ENCODE assay signal across 1 cellular context in genomic region chr6:154430494-154430919, GRCh38.
TF ChIP-seq lines count a peak whose summit lies in the region.

No MANE protein-coding gene starts in this region.

TF ChIP-seq in HepG2, 621 proteins besides CTCF, POLR2A, EP300 and RAD21 (continued from another document and continues in another):
- TF ChIP-seq CAMTA2 (CRISPR knock-in tag; IDR thresholded peaks at IDR 0.05; ENCODE audit: borderline replicate concordance) (no peak), NPAS2 (CRISPR knock-in tag; IDR thresholded peaks at IDR 0.05; ENCODE audit: borderline replicate concordance) (no peak), YY1 (IDR thresholded peaks at IDR 0.05; ENCODE audit: insufficient read depth, insufficient replicate concordance, low read depth, low read length) (peak; percentile 11), ARID3A (IDR thresholded peaks at IDR 0.05; ENCODE audit: low read depth, low read length) (peak; percentile 76), MEIS2 (CRISPR knock-in tag; IDR thresholded peaks at IDR 0.05) (no peak), ZFYVE20 (CRISPR knock-in tag; IDR thresholded peaks at IDR 0.05; ENCODE audit: borderline replicate concordance, low read depth) (no peak), ZBTB42 (CRISPR knock-in tag; IDR thresholded peaks at IDR 0.05) (no peak), ZNF317 (CRISPR knock-in tag; IDR thresholded peaks at IDR 0.05) (no peak), ZBTB25 (CRISPR knock-in tag; IDR thresholded peaks at IDR 0.05) (no peak; the same call in 1 of the 2 replicates), ZNF160 (CRISPR knock-in tag; IDR thresholded peaks at IDR 0.05) (no peak), SAP130 (CRISPR knock-in tag; IDR thresholded peaks at IDR 0.05; ENCODE audit: low read depth) (peak; percentile 61), ZNF138 (CRISPR knock-in tag; IDR thresholded peaks at IDR 0.05; ENCODE audit: low read depth) (no peak), FOXK2 (IDR thresholded peaks at IDR 0.05) (no peak), THAP7 (CRISPR knock-in tag; IDR thresholded peaks at IDR 0.05) (no peak), ZNF234 (CRISPR knock-in tag; conservative IDR thresholded peaks at IDR 0.05) (no peak), NAIF1 (CRISPR knock-in tag; IDR thresholded peaks at IDR 0.05; ENCODE audit: borderline replicate concordance) (no peak), HDAC2 (CRISPR knock-in tag; IDR thresholded peaks at IDR 0.05) (peak; percentile 52; the same call in 1 of the 2 replicates), ZNF333 (CRISPR knock-in tag; IDR thresholded peaks at IDR 0.05; ENCODE audit: borderline replicate concordance) (no peak), ZNF329 (CRISPR knock-in tag; IDR thresholded peaks at IDR 0.05; ENCODE audit: low read depth) (no peak), ATF7-NPFF (CRISPR knock-in tag; IDR thresholded peaks at IDR 0.05; ENCODE audit: low read depth) (no peak), DNMT1 (CRISPR knock-in tag; IDR thresholded peaks at IDR 0.05) (no peak), AKNA (CRISPR knock-in tag; IDR thresholded peaks at IDR 0.05; ENCODE audit: borderline replicate concordance) (no peak), IRF1 (CRISPR knock-in tag; IDR thresholded peaks at IDR 0.05; ENCODE audit: low read depth) (no peak), ATRX (CRISPR knock-in tag; IDR thresholded peaks at IDR 0.05; ENCODE audit: borderline replicate concordance) (no peak), ZNF441 (CRISPR knock-in tag; IDR thresholded peaks at IDR 0.05; ENCODE audit: borderline replicate concordance) (no peak), ZNF879 (CRISPR knock-in tag; IDR thresholded peaks at IDR 0.05) (no peak), ZNF768 (CRISPR knock-in tag; IDR thresholded peaks at IDR 0.05) (no peak), SKIL (CRISPR knock-in tag; IDR thresholded peaks at IDR 0.05; ENCODE audit: borderline replicate concordance) (no peak), SUZ12 (IDR thresholded peaks at IDR 0.05; ENCODE audit: low read depth, low read length) (no peak), TCF12 (IDR thresholded peaks at IDR 0.05) (no peak), TCF12 (CRISPR knock-in tag; IDR thresholded peaks at IDR 0.05) (no peak), KLF11 (CRISPR knock-in tag; IDR thresholded peaks at IDR 0.05) (no peak)
- TF ChIP-seq, protein P1, sequence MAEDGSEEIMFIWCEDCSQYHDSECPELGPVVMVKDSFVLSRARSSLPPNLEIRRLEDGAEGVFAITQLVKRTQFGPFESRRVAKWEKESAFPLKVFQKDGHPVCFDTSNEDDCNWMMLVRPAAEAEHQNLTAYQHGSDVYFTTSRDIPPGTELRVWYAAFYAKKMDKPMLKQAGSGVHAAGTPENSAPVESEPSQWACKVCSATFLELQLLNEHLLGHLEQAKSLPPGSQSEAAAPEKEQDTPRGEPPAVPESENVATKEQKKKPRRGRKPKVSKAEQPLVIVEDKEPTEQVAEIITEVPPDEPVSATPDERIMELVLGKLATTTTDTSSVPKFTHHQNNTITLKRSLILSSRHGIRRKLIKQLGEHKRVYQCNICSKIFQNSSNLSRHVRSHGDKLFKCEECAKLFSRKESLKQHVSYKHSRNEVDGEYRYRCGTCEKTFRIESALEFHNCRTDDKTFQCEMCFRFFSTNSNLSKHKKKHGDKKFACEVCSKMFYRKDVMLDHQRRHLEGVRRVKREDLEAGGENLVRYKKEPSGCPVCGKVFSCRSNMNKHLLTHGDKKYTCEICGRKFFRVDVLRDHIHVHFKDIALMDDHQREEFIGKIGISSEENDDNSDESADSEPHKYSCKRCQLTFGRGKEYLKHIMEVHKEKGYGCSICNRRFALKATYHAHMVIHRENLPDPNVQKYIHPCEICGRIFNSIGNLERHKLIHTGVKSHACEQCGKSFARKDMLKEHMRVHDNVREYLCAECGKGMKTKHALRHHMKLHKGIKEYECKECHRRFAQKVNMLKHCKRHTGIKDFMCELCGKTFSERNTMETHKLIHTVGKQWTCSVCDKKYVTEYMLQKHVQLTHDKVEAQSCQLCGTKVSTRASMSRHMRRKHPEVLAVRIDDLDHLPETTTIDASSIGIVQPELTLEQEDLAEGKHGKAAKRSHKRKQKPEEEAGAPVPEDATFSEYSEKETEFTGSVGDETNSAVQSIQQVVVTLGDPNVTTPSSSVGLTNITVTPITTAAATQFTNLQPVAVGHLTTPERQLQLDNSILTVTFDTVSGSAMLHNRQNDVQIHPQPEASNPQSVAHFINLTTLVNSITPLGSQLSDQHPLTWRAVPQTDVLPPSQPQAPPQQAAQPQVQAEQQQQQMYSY (CRISPR knock-in tag; IDR thresholded peaks at IDR 0.05), result no peak
- TF ChIP-seq, protein P2, sequence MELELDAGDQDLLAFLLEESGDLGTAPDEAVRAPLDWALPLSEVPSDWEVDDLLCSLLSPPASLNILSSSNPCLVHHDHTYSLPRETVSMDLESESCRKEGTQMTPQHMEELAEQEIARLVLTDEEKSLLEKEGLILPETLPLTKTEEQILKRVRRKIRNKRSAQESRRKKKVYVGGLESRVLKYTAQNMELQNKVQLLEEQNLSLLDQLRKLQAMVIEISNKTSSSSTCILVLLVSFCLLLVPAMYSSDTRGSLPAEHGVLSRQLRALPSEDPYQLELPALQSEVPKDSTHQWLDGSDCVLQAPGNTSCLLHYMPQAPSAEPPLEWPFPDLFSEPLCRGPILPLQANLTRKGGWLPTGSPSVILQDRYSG (CRISPR knock-in tag; IDR thresholded peaks at IDR 0.05), result no peak
- TF ChIP-seq, protein P3, sequence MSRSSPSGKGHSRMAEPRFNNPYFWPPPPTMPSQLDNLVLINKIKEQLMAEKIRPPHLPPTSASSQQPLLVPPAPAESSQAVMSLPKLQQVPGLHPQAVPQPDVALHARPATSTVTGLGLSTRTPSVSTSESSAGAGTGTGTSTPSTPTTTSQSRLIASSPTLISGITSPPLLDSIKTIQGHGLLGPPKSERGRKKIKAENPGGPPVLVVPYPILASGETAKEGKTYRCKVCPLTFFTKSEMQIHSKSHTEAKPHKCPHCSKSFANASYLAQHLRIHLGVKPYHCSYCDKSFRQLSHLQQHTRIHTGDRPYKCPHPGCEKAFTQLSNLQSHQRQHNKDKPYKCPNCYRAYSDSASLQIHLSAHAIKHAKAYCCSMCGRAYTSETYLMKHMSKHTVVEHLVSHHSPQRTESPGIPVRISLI (CRISPR knock-in tag; IDR thresholded peaks at IDR 0.05; ENCODE audit: borderline replicate concordance), result no peak
- TF ChIP-seq, protein P4, sequence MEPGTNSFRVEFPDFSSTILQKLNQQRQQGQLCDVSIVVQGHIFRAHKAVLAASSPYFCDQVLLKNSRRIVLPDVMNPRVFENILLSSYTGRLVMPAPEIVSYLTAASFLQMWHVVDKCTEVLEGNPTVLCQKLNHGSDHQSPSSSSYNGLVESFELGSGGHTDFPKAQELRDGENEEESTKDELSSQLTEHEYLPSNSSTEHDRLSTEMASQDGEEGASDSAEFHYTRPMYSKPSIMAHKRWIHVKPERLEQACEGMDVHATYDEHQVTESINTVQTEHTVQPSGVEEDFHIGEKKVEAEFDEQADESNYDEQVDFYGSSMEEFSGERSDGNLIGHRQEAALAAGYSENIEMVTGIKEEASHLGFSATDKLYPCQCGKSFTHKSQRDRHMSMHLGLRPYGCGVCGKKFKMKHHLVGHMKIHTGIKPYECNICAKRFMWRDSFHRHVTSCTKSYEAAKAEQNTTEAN (CRISPR knock-in tag; conservative IDR thresholded peaks at IDR 0.05), result no peak; the same call in 1 of the 2 replicates
- TF ChIP-seq, protein P5, sequence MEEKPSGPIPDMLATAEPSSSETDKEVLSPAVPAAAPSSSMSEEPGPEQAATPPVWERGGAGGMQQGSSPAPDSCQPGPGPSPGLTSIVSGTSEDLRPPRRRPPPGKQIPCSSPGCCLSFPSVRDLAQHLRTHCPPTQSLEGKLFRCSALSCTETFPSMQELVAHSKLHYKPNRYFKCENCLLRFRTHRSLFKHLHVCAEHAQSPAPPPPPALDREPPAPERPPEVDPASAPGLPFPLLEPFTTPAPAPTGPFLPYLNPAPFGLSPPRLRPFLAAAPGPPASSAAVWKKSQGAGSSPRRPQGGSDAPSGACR (CRISPR knock-in tag; IDR thresholded peaks at IDR 0.05), result 0 out of 2 replicates have a peak, but pooled peaks have one; percentile 31
